In the genomic region with DNA sequence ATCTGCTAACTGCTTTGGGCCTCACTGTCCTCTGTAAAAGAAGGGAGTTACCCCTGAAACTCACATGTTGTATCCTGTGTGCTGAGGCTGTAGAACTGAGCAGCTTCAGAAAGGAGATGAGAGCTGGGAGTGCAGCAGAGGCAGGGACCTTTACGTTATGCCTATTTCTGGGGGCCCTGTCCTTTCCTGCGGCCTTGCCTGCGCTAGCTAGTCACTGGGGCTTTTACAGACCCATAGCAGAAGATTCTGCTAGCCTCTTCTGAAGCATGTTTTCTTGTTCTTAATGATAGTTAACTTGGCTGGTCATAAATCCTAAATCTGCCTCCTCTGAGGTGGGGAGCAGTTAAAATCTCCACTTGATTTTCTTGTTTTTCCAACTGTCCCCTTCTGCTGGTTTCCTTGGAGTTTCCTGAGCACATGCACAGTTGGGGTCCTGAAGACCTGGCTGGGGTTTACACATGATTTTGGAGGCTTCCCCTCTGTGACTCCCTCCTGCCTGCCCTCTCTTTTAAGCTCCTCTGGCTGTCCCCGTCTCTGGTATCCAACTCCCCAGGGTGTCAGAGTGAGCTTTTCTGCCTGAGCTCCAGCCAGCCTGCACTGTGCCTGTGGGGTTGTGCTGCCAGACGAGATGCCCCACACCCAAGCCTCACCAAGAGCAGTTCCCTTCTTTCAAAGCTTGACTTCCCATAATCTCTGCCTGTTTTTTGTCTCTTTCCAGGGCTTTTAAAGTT, we compare ENCODE assay signal across 18 cellular contexts.
DNase-seq lines count a peak whose midpoint lies in the region; ATAC-seq, FAIRE-seq and TF ChIP-seq lines count a peak whose summit lies in the region.
"Had no signal": no experiment of that assay in that cellular context is flagged by ENCODE, and none has a peak within 500 bp of the region (broad histone marks: within the 10 kb centered on the region; RNA-seq: fewer than 3 reads in every experiment).

No MANE protein-coding gene starts in this region.

- no peak overlapping the region for H3K14ac ChIP-seq in H1 (ENCODE audit: insufficient read length)
- peak overlapping the region; percentile 11 for H3K14ac ChIP-seq in neuronal stem cell (ENCODE audit: low read length)

- peak overlapping the region; percentile 12 for H4K5ac ChIP-seq in H1 (ENCODE audit: insufficient read length, low read depth, low read length)

- H2AK5ac ChIP-seq in H1 (ENCODE audit: low read depth, low read length), result peak overlapping the region; percentile 32; the same call in 1 of the 2 replicates
- peak overlapping the region; percentile 86 for H2AK5ac ChIP-seq in neuronal stem cell (ENCODE audit: low read depth, low read length)

- peak overlapping the region; percentile 46 for H3K27ac ChIP-seq in H1 (ENCODE audit: low read depth, low read length)
- H3K27ac ChIP-seq in neuronal stem cell (replicated peaks; ENCODE audit: low read length), result peak overlapping the region; percentile 96
- H3K27ac ChIP-seq: coronary artery, esophagus muscularis mucosa had no signal

- H4K20me1 ChIP-seq in H1 (replicated peaks in 1 of 2; ENCODE audit: control insufficient read depth in 1 of 2, insufficient read depth in 2 of 2, low read length in 2 of 2), result no peaks in the 10 kb centered on the region

- H3K4me2 ChIP-seq in H1 (ENCODE audit: insufficient read depth in 1 of 2, low read depth in 2 of 2, low read length in 2 of 2), result peak overlapping the region; percentile 67 to 85
- H3K4me2 ChIP-seq in neuronal stem cell (ENCODE audit: insufficient read depth, low read length, poor library complexity, severe bottlenecking), result peak overlapping the region; percentile 47

- H3K4me1 ChIP-seq in H1 (replicated peaks in 1 of 4; ENCODE audit: control insufficient read depth in 3 of 4, insufficient read depth in 4 of 4, low read length in 3 of 4) (peaks cover 14 to 34% (median 32%) of the 10 kb centered on the region in 4 experiments), neuronal stem cell (ENCODE audit: control insufficient read depth in 2 of 2, insufficient read depth in 1 of 2, low read depth in 1 of 2, low read length in 2 of 2) (peaks cover 19 to 26% of the 10 kb centered on the region in 2 donors)
- H3K4me1 ChIP-seq: esophagus muscularis mucosa had no signal

- no peak for TF ChIP-seq POLR2A in H1 (IDR thresholded peaks at IDR 0.05; ENCODE audit: control extremely low read depth in 1 of 2, low read depth in 2 of 2, low read length in 2 of 2)

- H3K79me1 ChIP-seq in H1 (ENCODE audit: low read depth, low read length) (no peaks in the 10 kb centered on the region), neuronal stem cell (ENCODE audit: low read depth, low read length) (no peaks in the 10 kb centered on the region)

- H3K4ac ChIP-seq in H1 (replicated peaks; ENCODE audit: insufficient read length, low read depth, low read length), result no peak overlapping the region
- peak overlapping the region; percentile 1 for H3K4ac ChIP-seq in neuronal stem cell (ENCODE audit: low read length)

- CTCF ChIA-PET in H1 (lab: Charles Lee; ENCODE audit: partially characterized antibody), result interaction anchor here (0.9 to 5.6 kb wide), 8 partner anchors 10 to 84 kb away, joined by 3 to 36 read pairs (median 3); no protein-coding TSS in a partner anchor

- peak overlapping the region in 2 of 4 experiments; percentile 37 to 41; a peak in 3 of 8 replicates for H3K4me3 ChIP-seq in H1 (ENCODE audit: extremely low read depth in 1 of 4, insufficient read depth in 2 of 4, low read depth in 3 of 4, low read length in 4 of 4)
- peak overlapping the region in 1 of 2 donors; percentile 37 for H3K4me3 ChIP-seq in neuronal stem cell (ENCODE audit: low read length in 2 of 2)
- H3K4me3 ChIP-seq: coronary artery, esophagus muscularis mucosa had no signal

- no peak for TF ChIP-seq RAD21 in H1 (IDR thresholded peaks at IDR 0.05 in 1 of 2, conservative IDR thresholded peaks at IDR 0.05 in 1 of 2; ENCODE audit: low read depth in 2 of 2, low read length in 2 of 2)

- peak overlapping the region; percentile 76 for H2BK120ac ChIP-seq in H1 (replicated peaks; ENCODE audit: low read depth, low read length)
- H2BK120ac ChIP-seq in neuronal stem cell (ENCODE audit: low read depth, low read length), result peak overlapping the region; percentile 26

- no peaks in the 10 kb centered on the region for H3K23me2 ChIP-seq in H1 (ENCODE audit: low read depth, low read length)

- no peak overlapping the region for H2BK15ac ChIP-seq in H1 (ENCODE audit: low read length)
- peak overlapping the region; percentile 49 for H2BK15ac ChIP-seq in neuronal stem cell (ENCODE audit: low read length)

- H3K18ac ChIP-seq in H1 (ENCODE audit: extremely low read depth, low read length) (peak overlapping the region; percentile 49), neuronal stem cell (ENCODE audit: low read length) (peak overlapping the region; percentile 89)

- no peak for FAIRE-seq in H1 (lab: Jason Lieb, UNC)
- FAIRE-seq: GM19239 had no signal

- no peak for ATAC-seq in HG02798 (IDR thresholded peaks at IDR 0.05; ENCODE audit: poor library complexity, unreplicated experiment)
- ATAC-seq: stimulated activated naive CD8-positive, alpha-beta T cell treated with anti-CD3 and anti-CD28 coated beads, Interleukin-15, Interleukin-2, amounts not matched to agents 100 U/mL and 50 U/mL, for 24 hours had no signal

- H2BK12ac ChIP-seq in H1 (ENCODE audit: low read depth, low read length) (peak overlapping the region; percentile 45), neuronal stem cell (ENCODE audit: low read length) (peak overlapping the region; percentile 47)

- POLR2A ChIA-PET in H1 (lab: Charles Lee; ENCODE audit: partially characterized antibody), result interaction anchor here (0.8 to 4.1 kb wide), 15 partner anchors 10 to 90 kb away, joined by 3 to 24 read pairs (median 7); a partner anchor contains a TSS

- WGBS in H1 (ENCODE audit: extremely low coverage in 1 of 2, insufficient coverage in 1 of 2, insufficient read length in 1 of 2, insufficient replicate concordance in 2 of 2, low coverage in 1 of 2, low lambda C conversion rate in 2 of 2, missing lambda C conversion rate in 1 of 2), 2 experiments, result 58% methylated on average over 5 of the region's 5 CpGs; no CpG with 5 or more reads in 1 of the 2 experiments
- WGBS in neuronal stem cell (ENCODE audit: extremely low coverage in 2 of 2, insufficient read length in 2 of 2, insufficient replicate concordance in 1 of 2), 2 donors, result no CpG with 5 or more reads among the region's 5 CpGs

- H2BK5ac ChIP-seq in H1 (ENCODE audit: low read depth, low read length) (peak overlapping the region; percentile 26; the same call in 1 of the 2 replicates), neuronal stem cell (ENCODE audit: low read length) (peak overlapping the region; percentile 68)

- H3K23ac ChIP-seq in H1 (ENCODE audit: insufficient read length) (no peak overlapping the region), neuronal stem cell (ENCODE audit: low read depth, low read length, poor library complexity) (no peak overlapping the region)

- H3K9me3 ChIP-seq in H1 (ENCODE audit: insufficient read depth in 2 of 2, low read depth in 1 of 2, low read length in 1 of 2) (no peaks in the 10 kb centered on the region), neuronal stem cell (replicated peaks in 1 of 2; ENCODE audit: control insufficient read depth in 2 of 2, insufficient read depth in 1 of 2, low read depth in 1 of 2, low read length in 2 of 2) (peaks cover 0 to 4% of the 10 kb centered on the region in 2 donors)
- H3K9me3 ChIP-seq: esophagus muscularis mucosa had no signal

- DNase-seq in NCI-H345 (lab: John Stamatoyannopoulos, UW), result peak; percentile 22
- no peak for DNase-seq in NCI-H345 treated with DMSO at 0.1 percent for 48 hours (lab: John Stamatoyannopoulos, UW; ENCODE audit: unreplicated experiment)
- peak; percentile 24 for DNase-seq in NCI-H2171 (lab: John Stamatoyannopoulos, UW)
- DNase-seq in H1 (ENCODE audit: low read depth in 1 of 2, low spot score in 2 of 2), result no peak
- no peak for DNase-seq in neuronal stem cell (ENCODE audit: low spot score)
- no peak for DNase-seq in stimulated activated naive CD4-positive, alpha-beta T cell treated with Interleukin-2 at 50 U/mL for 16 hours (lab: John Stamatoyannopoulos, UW)
- no peak for DNase-seq in activated naive CD4-positive, alpha-beta T cell treated with anti-CD3 and anti-CD28 coated beads, Interleukin-2, amount 50 U/mL, for 16 hours
- DNase-seq: ACHN; activated CD4-positive, alpha-beta T cell treated with anti-CD3 and anti-CD28 coated beads, Interleukin-2, amount 50 U/mL, for 1 hour; amniotic stem cell; mammary epithelial cell; MV-4-11; SHP77; stimulated activated naive CD8-positive, alpha-beta T cell treated with anti-CD3 and anti-CD28 coated beads, Interleukin-15, Interleukin-2, amounts not matched to agents 100 U/mL and 50 U/mL, for 24 hours had no signal

- H3K56ac ChIP-seq in H1 (replicated peaks; ENCODE audit: insufficient read length, low read depth, low read length), result no peak overlapping the region

- TF ChIP-seq CTCF in H1 (IDR thresholded peaks at IDR 0.05; ENCODE audit: control extremely low read depth in 1 of 3, insufficient read depth in 1 of 3, low read depth in 1 of 3, low read length in 3 of 3), result no peak

- no peak for TF ChIP-seq EP300 in H1 (IDR thresholded peaks at IDR 0.05; ENCODE audit: borderline replicate concordance in 1 of 2, low read depth in 2 of 2, low read length in 2 of 2)

- H3K79me2 ChIP-seq in H1 (ENCODE audit: control insufficient read depth in 1 of 2, insufficient read depth in 2 of 2, low read length in 2 of 2), result peaks cover 0 to 46% of the 10 kb centered on the region in 2 experiments; a peak in 3 of 4 replicates

- H4K8ac ChIP-seq in H1 (ENCODE audit: extremely low read depth, insufficient read depth, low read length), result peak overlapping the region; percentile 16; the same call in 1 of the 2 replicates
- H4K8ac ChIP-seq in neuronal stem cell (ENCODE audit: low read depth, low read length), result no peak overlapping the region

- H3K36me3 ChIP-seq in H1 (ENCODE audit: control insufficient read depth in 2 of 4, insufficient read depth in 4 of 4, low read length in 3 of 4), result no peaks in the 10 kb centered on the region
- no peaks in the 10 kb centered on the region for H3K36me3 ChIP-seq in neuronal stem cell (replicated peaks in 1 of 2; ENCODE audit: control insufficient read depth in 2 of 2, insufficient read depth in 2 of 2, low read length in 2 of 2)
- H3K36me3 ChIP-seq: esophagus muscularis mucosa had no signal

- H3K9ac ChIP-seq in H1 (replicated peaks in 1 of 4; ENCODE audit: extremely low read depth in 1 of 4, low read depth in 3 of 4, low read length in 3 of 4), result peak overlapping the region in 1 of 4 experiments; percentile 14; a peak in 2 of 7 replicates
- H3K9ac ChIP-seq in neuronal stem cell (ENCODE audit: low read depth, low read length, poor library complexity), result peak overlapping the region; percentile 38

- H2AFZ ChIP-seq in H1 (ENCODE audit: low read length) (no peak overlapping the region), neuronal stem cell (ENCODE audit: low read length) (peak overlapping the region; percentile 13)

- H3K27me3 ChIP-seq in H1 (replicated peaks in 1 of 4; ENCODE audit: control insufficient read depth in 3 of 4, extremely low read depth in 1 of 4, insufficient read depth in 3 of 4, low read length in 3 of 4) (no peaks in the 10 kb centered on the region; a peak in 1 of 7 replicates), neuronal stem cell (ENCODE audit: control insufficient read depth in 3 of 3, insufficient read depth in 3 of 3, low read depth in 1 of 3, low read length in 3 of 3) (no peaks in the 10 kb centered on the region)
- H3K27me3 ChIP-seq: esophagus muscularis mucosa had no signal

- peak overlapping the region; percentile 56 for H4K91ac ChIP-seq in H1 (replicated peaks; ENCODE audit: insufficient read length, low read length)
- peak overlapping the region; percentile 34 for H4K91ac ChIP-seq in neuronal stem cell (ENCODE audit: low read depth, low read length, poor library complexity)

- H2BK20ac ChIP-seq in H1 (ENCODE audit: low read length), result peak overlapping the region; percentile 63; the same call in 1 of the 2 replicates

Comparison
In these comparisons a context has a peak if more than half of its experiments do, and no peak if none do; other contexts are left out.
1. DNase-seq: peak in NCI-H345 (single experiment) and NCI-H2171 (single experiment); none in NCI-H345 treated with DMSO at 0.1 percent for 48 hours (single experiment), H1 (0 of 2), neuronal stem cell (single experiment), stimulated activated naive CD4-positive, alpha-beta T cell treated with Interleukin-2 at 50 U/mL for 16 hours (single experiment) and activated naive CD4-positive, alpha-beta T cell treated with anti-CD3 and anti-CD28 coated beads, Interleukin-2, amount 50 U/mL, for 16 hours (single experiment).